30 cellular contexts compared by ENCODE assay signal in genomic region chr6:67916389-67916788, GRCh38.
DNase-seq lines count a peak whose midpoint lies in the region; ATAC-seq, FAIRE-seq and TF ChIP-seq lines count a peak whose summit lies in the region.
"Had no signal": no experiment of that assay in that cellular context is flagged by ENCODE, and none has a peak within 500 bp of the region (broad histone marks: within the 10 kb centered on the region; RNA-seq: fewer than 3 reads in every experiment).

No MANE protein-coding gene starts in this region.

- DNase-seq in H54 (ENCODE audit: insufficient read length, low spot score), result no peak
- peak; percentile 84 to 92 for DNase-seq in fibroblast of lung (ENCODE audit: low read depth in 2 of 2)
- peak; percentile 2 for DNase-seq in osteoblast (ENCODE audit: insufficient read length, low spot score, missing footprints)
- DNase-seq in activated CD4-positive, alpha-beta T cell treated with anti-CD3 and anti-CD28 coated beads for 1 hour, result no peak
- DNase-seq in NOMO-1 (lab: John Stamatoyannopoulos, UW; ENCODE audit: unreplicated experiment in 2 of 2), result no peak
- DNase-seq in right cardiac atrium, result no peak
- DNase-seq: activated CD4-positive, alpha-beta memory T cell treated with anti-CD3 and anti-CD28 coated beads for 36 hours; activated CD4-positive, CD25-positive, alpha-beta regulatory T cell treated with anti-CD3 and anti-CD28 coated beads, Interleukin-2, amount 50 U/mL, for 72 hours; activated naive CD4-positive, alpha-beta T cell; adrenal gland; colonic mucosa; effector CD8-positive, alpha-beta T cell; foreskin keratinocyte; head of caudate nucleus; islet precursor cell; left lung; mesenchymal stem cell; NCI-H1092 treated with DMSO at 0.1 percent for 48 hours; NCI-H187 treated with DMSO at 0.1 percent for 48 hours; NCI-H2171 treated with DMSO at 0.1 percent for 48 hours; NCI-H524 treated with DMSO at 0.1 percent for 48 hours; PC-9; right lobe of liver; stimulated activated CD4-positive, alpha-beta T cell treated with anti-CD3 and anti-CD28 coated beads, Interleukin-4, amount 100 ng/mL, for 24 hours; transverse colon had no signal

- H4K20me1 ChIP-seq in SU-DHL-6 (ENCODE audit: low read depth, low read length) (no peaks in the 10 kb centered on the region), fibroblast of lung (ENCODE audit: control insufficient read depth, extremely low read depth, insufficient read depth, low read length) (no peaks in the 10 kb centered on the region), osteoblast (ENCODE audit: insufficient read depth, low read length) (no peaks in the 10 kb centered on the region)

- H3K27ac ChIP-seq in SU-DHL-6 (ENCODE audit: low read depth, low read length) (no peak overlapping the region), fibroblast of lung (ENCODE audit: insufficient read depth, low read length) (no peak overlapping the region), osteoblast (ENCODE audit: low read depth, low read length) (no peak overlapping the region), right cardiac atrium (ENCODE audit: low read length) (no peak overlapping the region)
- H3K27ac ChIP-seq: adrenal gland, C4-2B, colonic mucosa, foreskin keratinocyte, left lung, neural progenitor cell, PC-9, right lobe of liver, transverse colon had no signal

- no peaks in the 10 kb centered on the region for H3K4me1 ChIP-seq in fibroblast of lung (ENCODE audit: control insufficient read depth, extremely low read depth, insufficient read depth, low read length)
- no peaks in the 10 kb centered on the region for H3K4me1 ChIP-seq in osteoblast (ENCODE audit: insufficient read depth, low read length)
- H3K4me1 ChIP-seq in right cardiac atrium (ENCODE audit: control insufficient read depth, insufficient read depth, low read length), result no peaks in the 10 kb centered on the region
- H3K4me1 ChIP-seq: adrenal gland, colonic mucosa, foreskin keratinocyte, left lung, neural progenitor cell, right lobe of liver, transverse colon had no signal

- peaks cover 5% of the 10 kb centered on the region; the same call in 1 of the 2 replicates for H3K36me3 ChIP-seq in SU-DHL-6 (ENCODE audit: low read length)
- H3K36me3 ChIP-seq in fibroblast of lung (ENCODE audit: control insufficient read depth, insufficient read depth, low read length), result no peaks in the 10 kb centered on the region
- H3K36me3 ChIP-seq in osteoblast (ENCODE audit: insufficient read depth, low read length), result no peaks in the 10 kb centered on the region
- H3K36me3 ChIP-seq: adrenal gland, colonic mucosa, left lung, neural progenitor cell, right lobe of liver, transverse colon had no signal

- intact Hi-C loops in right cardiac atrium (cut with DNase I), result no loop called here

- no peak for TF ChIP-seq POLR2A in H54 (IDR thresholded peaks at IDR 0.05; ENCODE audit: low read depth, low read length)

- H3K4me2 ChIP-seq in SU-DHL-6 (ENCODE audit: low read depth, low read length, poor library complexity, severe bottlenecking) (no peak overlapping the region), fibroblast of lung (ENCODE audit: extremely low read depth, insufficient read depth, low read length) (no peak overlapping the region), osteoblast (ENCODE audit: insufficient read depth, low read length) (no peak overlapping the region)
- H3K4me2 ChIP-seq: neural progenitor cell, PC-9 had no signal

- H2AFZ ChIP-seq in SU-DHL-6 (ENCODE audit: low read depth, low read length, severe bottlenecking) (peak overlapping the region; percentile 19), fibroblast of lung (ENCODE audit: low read length) (no peak overlapping the region), osteoblast (ENCODE audit: low read length) (no peak overlapping the region)
- H2AFZ ChIP-seq: neural progenitor cell, PC-9 had no signal

- peak; percentile 43 for FAIRE-seq in H54 (lab: Jason Lieb, UNC)
- FAIRE-seq: bronchial epithelial cell had no signal

- WGBS in right cardiac atrium, result 71% methylated on average over 2 of the region's 2 CpGs

- no peaks in the 10 kb centered on the region for H3K79me2 ChIP-seq in SU-DHL-6 (ENCODE audit: insufficient read depth, low read length)
- H3K79me2 ChIP-seq in fibroblast of lung (ENCODE audit: control insufficient read depth, insufficient read depth, low read length), result no peaks in the 10 kb centered on the region
- H3K79me2 ChIP-seq in osteoblast (ENCODE audit: insufficient read depth, low read length), result no peaks in the 10 kb centered on the region

- H3F3A ChIP-seq in SU-DHL-6 (ENCODE audit: insufficient read depth), result no peaks in the 10 kb centered on the region

- ATAC-seq in GM18867 (IDR thresholded peaks at IDR 0.05; ENCODE audit: unreplicated experiment), result no peak
- ATAC-seq in right cardiac atrium, result no peak
- ATAC-seq: foreskin keratinocyte, left lung, right lobe of liver had no signal

- H3K9me3 ChIP-seq in SU-DHL-6 (ENCODE audit: insufficient read depth, low read length) (0 out of 2 replicates have a peak, but pooled peaks cover 7% of the 10 kb centered on the region), fibroblast of lung (ENCODE audit: control insufficient read depth, insufficient read depth, low read depth, low read length) (no peaks in the 10 kb centered on the region), osteoblast (ENCODE audit: low read depth, low read length) (no peaks in the 10 kb centered on the region), right cardiac atrium (ENCODE audit: control insufficient read depth, low read length) (no peaks in the 10 kb centered on the region)
- H3K9me3 ChIP-seq: adrenal gland, colonic mucosa, right lobe of liver had no signal

- H3K9ac ChIP-seq in SU-DHL-6 (ENCODE audit: low read length) (no peak overlapping the region), fibroblast of lung (ENCODE audit: insufficient read depth, low read length) (no peak overlapping the region)
- H3K9ac ChIP-seq: neural progenitor cell had no signal

- H3K9me2 ChIP-seq in SU-DHL-6 (replicated peaks; ENCODE audit: insufficient read depth, low read length), result no peaks in the 10 kb centered on the region

- TF ChIP-seq CTCF in SU-DHL-6 (IDR thresholded peaks at IDR 0.05; ENCODE audit: insufficient read depth, low read length, poor library complexity, severe bottlenecking) (no peak), fibroblast of lung (conservative IDR thresholded peaks at IDR 0.05 in 1 of 2, IDR thresholded peaks at IDR 0.05 in 1 of 2; ENCODE audit: low read depth in 1 of 2, low read length in 2 of 2) (no peak), osteoblast (IDR thresholded peaks at IDR 0.05; ENCODE audit: extremely low read depth, low read depth, low read length) (no peak)

- no peaks in the 10 kb centered on the region for H3K27me3 ChIP-seq in SU-DHL-6 (ENCODE audit: low read length)
- no peaks in the 10 kb centered on the region for H3K27me3 ChIP-seq in fibroblast of lung (ENCODE audit: control insufficient read depth, insufficient read depth, low read length)
- H3K27me3 ChIP-seq in osteoblast (ENCODE audit: insufficient read depth, low read length), result no peaks in the 10 kb centered on the region
- no peaks in the 10 kb centered on the region for H3K27me3 ChIP-seq in right cardiac atrium (ENCODE audit: control insufficient read depth, insufficient read depth)
- H3K27me3 ChIP-seq: adrenal gland, colonic mucosa, foreskin keratinocyte, left lung, neural progenitor cell, right lobe of liver, transverse colon had no signal

- H3K4me3 ChIP-seq in SU-DHL-6 (ENCODE audit: insufficient read depth, low read length, poor library complexity, severe bottlenecking) (no peak overlapping the region), fibroblast of lung (replicated peaks in 1 of 4; ENCODE audit: control extremely low read depth in 1 of 4, insufficient read depth in 1 of 4, low read depth in 3 of 4, low read length in 4 of 4) (no peak overlapping the region), osteoblast (ENCODE audit: insufficient read depth, low read length) (no peak overlapping the region), right cardiac atrium (ENCODE audit: low read length) (no peak overlapping the region)
- H3K4me3 ChIP-seq: adrenal gland, colonic mucosa, left lung, neural progenitor cell, PC-9, right lobe of liver, transverse colon had no signal

Comparison
In these comparisons a context has a peak if more than half of its experiments do, and no peak if none do; other contexts are left out.
1. DNase-seq: peak in fibroblast of lung (2 of 2) and osteoblast (single experiment); none in H54 (single experiment), activated CD4-positive, alpha-beta T cell treated with anti-CD3 and anti-CD28 coated beads for 1 hour (single experiment), NOMO-1 (0 of 2) and right cardiac atrium (0 of 3).